In the genomic region with DNA sequence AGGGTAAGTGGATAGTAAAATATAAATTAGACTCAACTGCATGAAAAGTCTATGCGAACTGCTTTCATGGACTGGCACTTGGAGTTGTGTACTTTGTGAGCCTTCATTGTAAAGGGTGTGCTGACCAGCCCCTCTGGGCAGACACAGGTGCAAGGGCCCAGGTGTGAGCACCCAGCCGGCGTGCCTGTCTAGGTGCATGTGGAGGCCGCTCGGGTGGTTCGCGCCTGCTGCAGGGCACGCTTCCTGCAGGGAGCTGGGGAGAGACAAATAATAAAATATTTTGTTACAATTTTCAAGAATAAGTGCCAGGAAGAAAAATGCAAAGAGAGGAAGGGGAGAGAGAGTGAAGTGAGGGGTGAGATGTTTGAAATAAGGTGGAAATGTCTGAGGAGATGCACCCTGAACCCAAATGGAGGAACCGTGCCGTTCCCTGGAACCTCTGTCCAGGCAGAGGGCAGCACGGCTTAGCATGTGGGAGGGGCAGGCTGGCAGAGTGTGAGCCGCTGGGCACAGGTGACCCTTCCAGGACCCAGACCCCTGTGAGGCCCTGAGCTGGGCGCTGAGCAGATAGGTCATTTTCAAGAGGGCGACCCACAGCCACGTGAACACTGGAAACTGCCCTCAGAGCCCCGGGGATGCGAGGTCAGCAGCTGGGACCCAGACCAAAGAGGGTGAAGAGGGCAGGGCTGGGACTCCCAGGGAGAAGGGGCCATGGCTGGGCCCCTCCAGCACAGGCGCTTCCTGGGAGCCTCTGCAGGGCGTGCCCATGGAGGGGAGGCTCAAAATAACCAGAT, we compare ENCODE assay signal across 22 cellular contexts. TPM values are rescaled to one million over a fixed set of nuclear protein-coding genes. Genes with fewer than 3 reads are reported as not detected.
"Had no signal": no experiment of that assay in that cellular context is flagged by ENCODE, and none has a peak within 500 bp of the region (broad histone marks: within the 10 kb centered on the region; RNA-seq: fewer than 3 reads in every experiment).

No MANE protein-coding gene starts in this region.

- ATAC-seq: gastrocnemius medialis; left lobe of liver; stimulated activated naive CD8-positive, alpha-beta T cell treated with anti-CD3 and anti-CD28 coated beads, Interleukin-15, amount 100 ng/mL, for 72 hours had no signal

- H3K4me1 ChIP-seq: colonic mucosa, gastrocnemius medialis, right lobe of liver, testis, tibial artery, uterus had no signal

- H3K79me2 ChIP-seq: parathyroid adenoma had no signal

- H3K27me3 ChIP-seq: colonic mucosa, gastrocnemius medialis, right lobe of liver, testis, tibial artery, uterus had no signal

- H3K27ac ChIP-seq: colonic mucosa, epithelial cell of prostate, gastrocnemius medialis, parathyroid adenoma, right lobe of liver, testis, tibial artery, uterus had no signal

- H2AFZ ChIP-seq: parathyroid adenoma had no signal

- H3K4me3 ChIP-seq: colonic mucosa, gastrocnemius medialis, lung, right lobe of liver, testis, tibial artery, uterus had no signal

- FAIRE-seq: kidney, small intestine had no signal

- H3K9ac ChIP-seq: parathyroid adenoma had no signal

- H3K9me3 ChIP-seq: colonic mucosa, gastrocnemius medialis, right lobe of liver, testis, tibial artery, uterus had no signal

- H3K36me3 ChIP-seq: colonic mucosa, right lobe of liver, uterus had no signal

- DNase-seq: colonic mucosa; effector CD8-positive, alpha-beta T cell; endodermal cell; foreskin fibroblast; gastrocnemius medialis; head of caudate nucleus; kidney; naive B cell; right lobe of liver; small intestine; stimulated activated CD4-positive, alpha-beta T cell treated with anti-CD3 and anti-CD28 coated beads, Interleukin-15, amount 100 ng/mL, for 24 hours; stimulated activated CD4-positive, alpha-beta T cell treated with anti-CD3 and anti-CD28 coated beads, Interleukin-2, amount 100 ng/mL, for 48 hours; stimulated activated naive CD4-positive, alpha-beta T cell; stimulated activated naive CD8-positive, alpha-beta T cell treated with anti-CD3 and anti-CD28 coated beads, Interleukin-15, amount 100 ng/mL, for 72 hours; testis; tibial artery; uterus had no signal

RNA-seq across cellular contexts. Expression of gene RNF32, which starts 28.7 kb away (rescaled TPM):
- total RNA-seq: natural killer cell treated with Interleukin-12 subunit alpha and Interleukin-12 subunit beta and Interleukin-15 and Interleukin-18, amount 100 ng/mL, for 72 hours had no signal
